In the genomic region with DNA sequence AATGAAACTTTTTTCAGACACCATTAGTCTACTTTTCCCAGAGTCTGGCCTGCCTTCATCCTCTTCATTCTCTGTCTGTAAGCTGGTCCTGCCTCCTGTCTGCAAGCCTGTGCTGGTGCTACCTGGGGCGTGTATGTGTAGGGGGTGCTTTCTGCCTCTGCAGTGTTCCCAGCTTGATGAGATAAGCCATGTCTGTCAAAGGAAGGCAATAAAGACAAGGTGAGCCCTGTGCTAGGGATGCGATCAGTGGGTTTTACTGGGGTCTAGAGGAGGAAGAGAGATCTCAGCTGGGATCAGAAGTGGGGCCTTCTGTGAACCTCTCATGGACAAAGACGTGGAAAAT, we compare ENCODE assay signal across 23 cellular contexts.
"Had no signal": no experiment of that assay in that cellular context is flagged by ENCODE, and none has a peak within 500 bp of the region (broad histone marks: within the 10 kb centered on the region; RNA-seq: fewer than 3 reads in every experiment).

No MANE protein-coding gene starts in this region.

- H3K4me1 ChIP-seq: breast epithelium, right lobe of liver, upper lobe of left lung had no signal

- H3K27me3 ChIP-seq: ascending aorta, breast epithelium, esophagus muscularis mucosa, ovary, right lobe of liver, testis, upper lobe of left lung had no signal

- H3K27me3 Mint-ChIP-seq: activated naive CD4-positive, alpha-beta T cell treated with anti-CD3 and anti-CD28 coated beads, Interleukin-2, amount 50 U/mL, for 24 hours; stimulated activated memory B cell treated with anti-CD40 and anti-IgM and Interleukin-4, amounts not matched to agents 10 μg/mL and 1 μg/mL and 100 μg/mL, for 72 hours had no signal

- FAIRE-seq: endothelial cell of umbilical vein, small intestine had no signal

- H3K27ac Mint-ChIP-seq: activated naive CD4-positive, alpha-beta T cell treated with anti-CD3 and anti-CD28 coated beads, Interleukin-2, amount 50 U/mL, for 24 hours; activated T-helper 2 cell treated with anti-CD3 and anti-CD28 coated beads, Interferon-gamma antibody, Interleukin-2, Interleukin-4, amounts not matched to agents 10 μg/mL and 5 μg/mL and 100 μg/mL, durations not matched to agents 14 hours and 24 hours and 36 hours; stimulated activated memory B cell treated with anti-CD40 and anti-IgM and Interleukin-4, amounts not matched to agents 10 μg/mL and 1 μg/mL and 100 μg/mL, for 72 hours had no signal

- H3K36me3 Mint-ChIP-seq: activated naive CD4-positive, alpha-beta T cell treated with anti-CD3 and anti-CD28 coated beads, Interleukin-2, amount 50 U/mL, for 24 hours; naive thymus-derived CD8-positive, alpha-beta T cell; stimulated activated memory B cell treated with anti-CD40 and anti-IgM and Interleukin-4, amounts not matched to agents 10 μg/mL and 1 μg/mL and 100 μg/mL, for 72 hours had no signal

- H3K36me3 ChIP-seq: ascending aorta, breast epithelium, ovary, right lobe of liver, upper lobe of left lung, WERI-Rb-1 had no signal

- ATAC-seq: psoas muscle; right lobe of liver; stimulated activated memory B cell treated with anti-CD40 and anti-IgM and Interleukin-4, amounts not matched to agents 10 μg/mL and 1 μg/mL and 100 μg/mL, for 72 hours had no signal

- H3K9me3 ChIP-seq: ascending aorta, breast epithelium, esophagus muscularis mucosa, ovary, psoas muscle, right lobe of liver, testis, upper lobe of left lung had no signal

- DNase-seq: activated T-cell treated with anti-CD3 and anti-CD28 coated beads for 4 hours; cerebellar nuclear complex; effector CD8-positive, alpha-beta T cell; immature natural killer cell; mesendoderm; naive thymus-derived CD8-positive, alpha-beta T cell; ovary; psoas muscle; right lobe of liver; small intestine; stimulated activated CD4-positive, alpha-beta T cell treated with anti-CD3 and anti-CD28 coated beads, Interleukin-15, amount 100 ng/mL, for 24 hours; stimulated activated CD4-positive, alpha-beta T cell treated with anti-CD3 and anti-CD28 coated beads, Interleukin-4, amount 100 ng/mL, for 1 hour; T-helper 2 cell; testis; upper lobe of left lung; WERI-Rb-1 had no signal

- H3K4me3 ChIP-seq: ascending aorta, breast epithelium, esophagus muscularis mucosa, ovary, psoas muscle, right lobe of liver, testis, upper lobe of left lung had no signal

- H3K4me3 Mint-ChIP-seq: activated naive CD4-positive, alpha-beta T cell treated with anti-CD3 and anti-CD28 coated beads, Interleukin-2, amount 50 U/mL, for 24 hours; immature natural killer cell; stimulated activated memory B cell treated with anti-CD40 and anti-IgM and Interleukin-4, amounts not matched to agents 10 μg/mL and 1 μg/mL and 100 μg/mL, for 72 hours had no signal

- H3K9me3 Mint-ChIP-seq: activated naive CD4-positive, alpha-beta T cell treated with anti-CD3 and anti-CD28 coated beads, Interleukin-2, amount 50 U/mL, for 24 hours; activated T-helper 2 cell treated with anti-CD3 and anti-CD28 coated beads, Interferon-gamma antibody, Interleukin-2, Interleukin-4, amounts not matched to agents 10 μg/mL and 5 μg/mL and 100 μg/mL, durations not matched to agents 14 hours and 24 hours and 36 hours; immature natural killer cell; naive thymus-derived CD8-positive, alpha-beta T cell; stimulated activated memory B cell treated with anti-CD40 and anti-IgM and Interleukin-4, amounts not matched to agents 10 μg/mL and 1 μg/mL and 100 μg/mL, for 72 hours had no signal

- H3K27ac ChIP-seq: ascending aorta, ovary, psoas muscle, right lobe of liver, testis, upper lobe of left lung, WERI-Rb-1 had no signal
